Comparison of ENCODE assay signal across 8 cellular contexts in genomic region chr9:134738869-134739659, GRCh38.
DNase-seq lines count a peak whose midpoint lies in the region; ATAC-seq and TF ChIP-seq lines count a peak whose summit lies in the region.

No MANE protein-coding gene starts in this region.

- H3K36me3 ChIP-seq in DND-41 (ENCODE audit: insufficient read depth, low read length) = no peaks in the 10 kb centered on the region
- no peaks in the 10 kb centered on the region for H3K36me3 ChIP-seq in lower lobe of right lung

- H3K9me3 ChIP-seq in DND-41 (ENCODE audit: insufficient read depth, low read length, severe bottlenecking) (no peaks in the 10 kb centered on the region), lower lobe of right lung (no peaks in the 10 kb centered on the region)

- H3K27ac ChIP-seq in DND-41 (ENCODE audit: low read length) = no peak overlapping the region
- H3K27ac ChIP-seq in lower lobe of right lung = no peak overlapping the region

- DNase-seq in DND-41 (peak; percentile 39), LNCaP clone FGC (ENCODE audit: low read depth) (no peak), dermis blood vessel endothelial cell (peak; percentile 70), lower lobe of right lung (peak; percentile 70), NCI-H2081 treated with DMSO at 0.1 percent for 48 hours (lab: John Stamatoyannopoulos, UW) (no peak)
- DNase-seq in stimulated activated CD8-positive, alpha-beta memory T cell treated with anti-CD3 and anti-CD28 coated beads, Interleukin-4, amount 100 ng/mL, for 48 hours = peak; percentile 67

- TF ChIP-seq CTCF in DND-41 (IDR thresholded peaks at IDR 0.05; ENCODE audit: borderline replicate concordance, extremely low read depth, low read length, poor library complexity, severe bottlenecking) = peak; percentile 78
- peak; percentile 89 for TF ChIP-seq CTCF in LNCaP clone FGC (IDR thresholded peaks at IDR 0.05; ENCODE audit: control insufficient read depth, extremely low read depth, insufficient read depth)
- TF ChIP-seq CTCF in WI38 (IDR thresholded peaks at IDR 0.05; ENCODE audit: low read depth, low read length) = peak; percentile 80
- TF ChIP-seq CTCF in lower lobe of right lung (IDR thresholded peaks at IDR 0.05) = peak; percentile 85

- H3K27me3 ChIP-seq in DND-41 (ENCODE audit: insufficient read depth, low read length, poor library complexity) = no peaks in the 10 kb centered on the region
- H3K27me3 ChIP-seq in lower lobe of right lung (ENCODE audit: low read depth) = no peaks in the 10 kb centered on the region

- H3K4me1 ChIP-seq in DND-41 (ENCODE audit: insufficient read depth, low read length) (no peaks in the 10 kb centered on the region), lower lobe of right lung (peaks cover 7% of the 10 kb centered on the region)

- H2AFZ ChIP-seq in DND-41 (ENCODE audit: low read depth, low read length) = no peak overlapping the region

- ATAC-seq in DND-41 (ENCODE audit: insufficient read depth, low read depth) = no peak
- ATAC-seq in lower lobe of right lung = peak; percentile 50 to 59
- no peak for ATAC-seq in HG03095 (IDR thresholded peaks at IDR 0.05; ENCODE audit: unreplicated experiment)

- H3K4me3 ChIP-seq in DND-41 (ENCODE audit: low read depth in 1 of 2, low read length in 2 of 2) (no peak overlapping the region), LNCaP clone FGC (ENCODE audit: low read depth, low read length) (no peak overlapping the region), WI38 (ENCODE audit: low read depth, low read length) (no peak overlapping the region), lower lobe of right lung (no peak overlapping the region)

- no peaks in the 10 kb centered on the region; the same call in 1 of the 2 replicates for H4K20me1 ChIP-seq in DND-41 (ENCODE audit: insufficient read depth, low read length)

- no peak overlapping the region for H3K9ac ChIP-seq in DND-41 (ENCODE audit: low read depth, low read length)

- no peaks in the 10 kb centered on the region for H3K79me2 ChIP-seq in DND-41 (ENCODE audit: insufficient read depth, low read length)

- H3K4me2 ChIP-seq in DND-41 (ENCODE audit: insufficient read depth, low read length) = no peak overlapping the region

- intact Hi-C loops in lower lobe of right lung (cut with DNase I) = no loop called here

Comparison
In these comparisons a context has a peak if more than half of its experiments do, and no peak if none do; other contexts are left out.
1. ATAC-seq: peak in lower lobe of right lung (2 of 2); none in DND-41 (single experiment) and HG03095 (single experiment).
2. DNase-seq: peak in DND-41 (single experiment), dermis blood vessel endothelial cell (single experiment), lower lobe of right lung (single experiment) and stimulated activated CD8-positive, alpha-beta memory T cell treated with anti-CD3 and anti-CD28 coated beads, Interleukin-4, amount 100 ng/mL, for 48 hours (single experiment); none in LNCaP clone FGC (single experiment) and NCI-H2081 treated with DMSO at 0.1 percent for 48 hours (single experiment).
3. Peak in every context shown above with its lines, with median percentiles within 50 percentile points of each other: CTCF ChIP-seq.